In genomic region chr4:81786063-81786763, GRCh38 we compare ENCODE assay signal across 14 cellular contexts.
DNase-seq lines count a peak whose midpoint lies in the region; ATAC-seq, FAIRE-seq and TF ChIP-seq lines count a peak whose summit lies in the region.
"Had no signal": no experiment of that assay in that cellular context is flagged by ENCODE, and none has a peak within 500 bp of the region (broad histone marks: within the 10 kb centered on the region; RNA-seq: fewer than 3 reads in every experiment).

No MANE protein-coding gene starts in this region.

- H3K4me3 ChIP-seq in bronchial epithelial cell (ENCODE audit: low read depth, low read length) (no peak overlapping the region), mucosa of descending colon (no peak overlapping the region), esophagus squamous epithelium (no peak overlapping the region)

- TF ChIP-seq CTCF in bronchial epithelial cell (IDR thresholded peaks at IDR 0.05; ENCODE audit: insufficient read depth, low read length, severe bottlenecking): no peak
- no peak for TF ChIP-seq CTCF in mucosa of descending colon (IDR thresholded peaks at IDR 0.05)
- no peak for TF ChIP-seq CTCF in esophagus squamous epithelium (IDR thresholded peaks at IDR 0.05)

- H3K27me3 ChIP-seq in bronchial epithelial cell (ENCODE audit: control insufficient read depth, insufficient read depth, low read length) (no peaks in the 10 kb centered on the region), esophagus squamous epithelium (no peaks in the 10 kb centered on the region)

- H3K9me3 ChIP-seq in mucosa of descending colon (no peaks in the 10 kb centered on the region), esophagus squamous epithelium (no peaks in the 10 kb centered on the region)

- H3K27ac ChIP-seq in esophagus squamous epithelium: no peak overlapping the region

- H3K4me1 ChIP-seq in mucosa of descending colon (ENCODE audit: low read depth) (no peaks in the 10 kb centered on the region), esophagus squamous epithelium (peaks cover 0 to 10% (median 3%) of the 10 kb centered on the region in 3 donors)

- 30 to 47% methylated on average over 4 of the region's 4 CpGs for WGBS in esophagus squamous epithelium, 2 donors

- DNase-seq in DMS79 treated with DMSO at 0.1 percent for 48 hours (lab: John Stamatoyannopoulos, UW) (peak; percentile 74), NCI-H1930 (lab: John Stamatoyannopoulos, UW) (peak; percentile 32 to 48), bronchial epithelial cell (ENCODE audit: low read depth) (no peak), mucosa of descending colon (peak in 1 of 3 donors; percentile 55), esophagus squamous epithelium (lab: John Stamatoyannopoulos, UW) (no peak)
- no peak for DNase-seq in activated T-cell treated with anti-CD3 and anti-CD28 coated beads, Interleukin-2, amount 50 U/mL, for 1 hour
- DNase-seq: activated T-cell treated with anti-CD3 and anti-CD28 coated beads for 4 hours; CD8-positive, alpha-beta memory T cell; dermis blood vessel endothelial cell; GOT3; NCI-H524 treated with DMSO at 0.1 percent for 48 hours; T-helper 17 cell had no signal

- no peak for TF ChIP-seq POLR2A in esophagus squamous epithelium (IDR thresholded peaks at IDR 0.05)

- intact Hi-C loops in mucosa of descending colon (cut with DNase I, micrococcal nuclease): no loop called here
- intact Hi-C loops in esophagus squamous epithelium (cut with DNase I): no loop called here

- FAIRE-seq in bronchial epithelial cell (lab: Jason Lieb, UNC): peak; percentile 50

- no peaks in the 10 kb centered on the region for H3K36me3 ChIP-seq in bronchial epithelial cell (ENCODE audit: control insufficient read depth, insufficient read depth, low read length)
- H3K36me3 ChIP-seq in mucosa of descending colon (ENCODE audit: low read depth): no peaks in the 10 kb centered on the region
- no peaks in the 10 kb centered on the region for H3K36me3 ChIP-seq in esophagus squamous epithelium

- ATAC-seq in mucosa of descending colon: peak; percentile 25
- ATAC-seq in HG03457 (IDR thresholded peaks at IDR 0.05; ENCODE audit: unreplicated experiment): no peak
- ATAC-seq in HG03571 (IDR thresholded peaks at IDR 0.05; ENCODE audit: unreplicated experiment): no peak
- ATAC-seq: T-helper 17 cell had no signal

Comparison
In these comparisons a context has a peak if more than half of its experiments do, and no peak if none do; other contexts are left out.
1. DNase-seq: peak in DMS79 treated with DMSO at 0.1 percent for 48 hours (single experiment) and NCI-H1930 (2 of 2); none in bronchial epithelial cell (single experiment), esophagus squamous epithelium (single experiment) and activated T-cell treated with anti-CD3 and anti-CD28 coated beads, Interleukin-2, amount 50 U/mL, for 1 hour (single experiment).